8 cellular contexts compared by ENCODE assay signal in the genomic region with DNA sequence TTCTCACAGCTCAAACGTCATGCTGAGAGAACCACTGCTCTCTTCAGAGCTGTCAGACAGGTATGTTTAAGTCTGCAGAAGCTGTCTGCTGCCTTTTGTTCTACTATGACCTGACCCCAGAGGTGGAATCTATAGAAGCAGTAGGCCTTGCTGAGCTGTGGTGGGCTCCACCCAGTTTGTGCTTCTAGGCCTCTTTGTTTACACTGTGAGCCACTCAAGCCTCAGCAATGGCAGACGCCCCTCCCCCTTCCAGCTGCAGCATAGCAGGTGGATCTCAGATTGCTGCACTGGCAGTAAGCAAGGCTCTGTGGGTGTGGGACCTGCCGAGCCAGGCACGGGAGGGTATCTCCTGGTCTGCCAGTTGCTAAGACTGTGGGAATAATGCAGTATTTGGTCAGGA.
DNase-seq lines count a peak whose midpoint lies in the region; FAIRE-seq and TF ChIP-seq lines count a peak whose summit lies in the region.
"Not testable (repeated sequence)": the region's sequence is repeated elsewhere in the genome, so short reads cannot be mapped to it uniquely, and the experiment has no call there.

No MANE protein-coding gene starts in this region.

- not testable (repeated sequence) for H3K36me3 Mint-ChIP-seq in Calu3 (ENCODE audit: insufficient read depth, unreplicated experiment); progenitor cell of endocrine pancreas (ENCODE audit: insufficient read depth)

- not testable (repeated sequence) for H3K27me3 Mint-ChIP-seq in Calu3 (ENCODE audit: unreplicated experiment); progenitor cell of endocrine pancreas

- not testable (repeated sequence) for H2AFZ ChIP-seq in MM.1S (ENCODE audit: low read length)
- H2AFZ ChIP-seq in OCI-LY1 (ENCODE audit: low read length): peak overlapping the region; percentile 100; the same call in 1 of the 2 replicates

- not testable (repeated sequence) for H3K4me1 ChIP-seq in MM.1S (ENCODE audit: low read length)
- H3K4me1 ChIP-seq in OCI-LY1 (ENCODE audit: insufficient read depth, low read length, severe bottlenecking): peaks cover 17% of the 10 kb centered on the region

- H3K27ac Mint-ChIP-seq in Calu3 (ENCODE audit: unreplicated experiment): not testable (repeated sequence)
- peak overlapping the region; percentile 26 for H3K27ac Mint-ChIP-seq in progenitor cell of endocrine pancreas

- not testable (repeated sequence) for H3K4me3 Mint-ChIP-seq in Calu3 (ENCODE audit: low read depth, unreplicated experiment); progenitor cell of endocrine pancreas (ENCODE audit: low read depth)

- not testable (repeated sequence) for H3F3A ChIP-seq in MM.1S (ENCODE audit: insufficient read depth, low read length); OCI-LY1 (ENCODE audit: insufficient read depth, low read length)

- not testable (repeated sequence) for H3K9me2 ChIP-seq in MM.1S (replicated peaks; ENCODE audit: insufficient read depth, low read length); OCI-LY1 (ENCODE audit: low read depth, low read length)

- not testable (repeated sequence) for H3K27me3 ChIP-seq in MM.1S (replicated peaks; ENCODE audit: insufficient read depth, low read length); OCI-LY1 (ENCODE audit: insufficient read depth, low read length); bronchial epithelial cell (ENCODE audit: control insufficient read depth, insufficient read depth, low read length)

- CTCF ChIA-PET in Calu3 (lab: Charles Lee): not testable (repeated sequence)

- not testable (repeated sequence) for H3K4me1 Mint-ChIP-seq in Calu3 (ENCODE audit: low read depth, unreplicated experiment); progenitor cell of endocrine pancreas (ENCODE audit: low read depth)

- peak; percentile 43 for DNase-seq in Calu3
- DNase-seq in MM.1S: peak; percentile 21
- peak; percentile 53 for DNase-seq in NCI-H187 treated with DMSO at 0.1 percent for 48 hours (lab: John Stamatoyannopoulos, UW)
- DNase-seq in NCI-H345 (lab: John Stamatoyannopoulos, UW): peak; percentile 79
- peak; percentile 29 for DNase-seq in bronchial epithelial cell (ENCODE audit: low read depth)
- peak; percentile 62 for DNase-seq in islet precursor cell
- DNase-seq in progenitor cell of endocrine pancreas (ENCODE audit: low spot score, unreplicated experiment): peak; percentile 42

- not testable (repeated sequence) for TF ChIP-seq CTCF in Calu3 (IDR thresholded peaks at IDR 0.05; ENCODE audit: unreplicated experiment); MM.1S (IDR thresholded peaks at IDR 0.05; ENCODE audit: low read length); OCI-LY1 (IDR thresholded peaks at IDR 0.05; ENCODE audit: low read length); bronchial epithelial cell (IDR thresholded peaks at IDR 0.05; ENCODE audit: insufficient read depth, low read length, severe bottlenecking); progenitor cell of endocrine pancreas (IDR thresholded peaks at IDR 0.05; ENCODE audit: unreplicated experiment)

- intact Hi-C loops in Calu3 (cut with micrococcal nuclease; ENCODE audit: unreplicated experiment): not testable (repeated sequence)

- H3K79me2 ChIP-seq in MM.1S (ENCODE audit: low read length); OCI-LY1 (ENCODE audit: insufficient read depth, low read length): not testable (repeated sequence)

- not testable (repeated sequence) for H4K20me1 ChIP-seq in MM.1S (ENCODE audit: insufficient read depth, low read length); OCI-LY1 (ENCODE audit: insufficient read depth, low read length)

- not testable (repeated sequence) for H3K9me3 Mint-ChIP-seq in Calu3 (ENCODE audit: low read depth, unreplicated experiment)
- H3K9me3 Mint-ChIP-seq in progenitor cell of endocrine pancreas (ENCODE audit: low read depth): peaks cover 17% of the 10 kb centered on the region

- H3K4me2 ChIP-seq in MM.1S (ENCODE audit: low read depth, low read length): not testable (repeated sequence)
- H3K4me2 ChIP-seq in OCI-LY1 (ENCODE audit: low read length): peak overlapping the region; percentile 88

- not testable (repeated sequence) for H3K27ac ChIP-seq in MM.1S (ENCODE audit: low read length)
- peak overlapping the region; percentile 18 for H3K27ac ChIP-seq in OCI-LY1 (ENCODE audit: low read depth, low read length, poor library complexity, severe bottlenecking)

- not testable (repeated sequence) for H3K36me3 ChIP-seq in MM.1S (replicated peaks; ENCODE audit: insufficient read depth, low read length); OCI-LY1 (ENCODE audit: insufficient read depth, low read length); bronchial epithelial cell (ENCODE audit: control insufficient read depth, insufficient read depth, low read length)

- H3K9me3 ChIP-seq in MM.1S (replicated peaks; ENCODE audit: insufficient read depth, low read length); OCI-LY1 (ENCODE audit: low read length): not testable (repeated sequence)

- not testable (repeated sequence) for H3K9ac ChIP-seq in MM.1S (ENCODE audit: low read length)
- peak overlapping the region; percentile 51; the same call in 1 of the 2 replicates for H3K9ac ChIP-seq in OCI-LY1 (ENCODE audit: low read length)

- H3K4me3 ChIP-seq in MM.1S (ENCODE audit: low read length); bronchial epithelial cell (ENCODE audit: low read depth, low read length): not testable (repeated sequence)
- H3K4me3 ChIP-seq in OCI-LY1 (ENCODE audit: low read depth, low read length, poor library complexity, severe bottlenecking): peak overlapping the region; percentile 53

- BruUV-seq in Calu3 (replicated peaks; lab: Mats Ljungman, UMichigan): not testable (repeated sequence)

- FAIRE-seq in bronchial epithelial cell (lab: Jason Lieb, UNC): not testable (repeated sequence)

Comparison
In these comparisons a context has a peak if more than half of its experiments do, and no peak if none do; other contexts are left out.
1. DNase-seq: peak in every context shown above with its lines; median percentile 79 in NCI-H345; 62 in islet precursor cell; 53 in NCI-H187 treated with DMSO at 0.1 percent for 48 hours; 43 in Calu3; 42 in progenitor cell of endocrine pancreas; 29 in bronchial epithelial cell; 21 in MM.1S.